Comparison of ENCODE assay signal across 2 cellular contexts in genomic region chr17:8080208-8080798, GRCh38.
TF ChIP-seq lines count a peak whose summit lies in the region.

No MANE protein-coding gene starts in this region.

TF ChIP-seq in A549, 52 proteins besides CTCF, POLR2A, EP300 and RAD21:
- 0 out of 2 replicates have a peak, but pooled peaks have one; percentile 0 for TF ChIP-seq NFE2L2 (conservative IDR thresholded peaks at IDR 0.05; ENCODE audit: low read length)
- no peak for TF ChIP-seq MAFK (IDR thresholded peaks at IDR 0.05; ENCODE audit: partially characterized antibody)

TF ChIP-seq in IMR-90, 13 proteins besides CTCF, POLR2A, EP300 and RAD21:
- TF ChIP-seq MXI1 (IDR thresholded peaks at IDR 0.05; ENCODE audit: borderline replicate concordance, low read depth, low read length) (no peak), FOS (IDR thresholded peaks at IDR 0.05; ENCODE audit: low read depth, low read length) (no peak), ELK1 (IDR thresholded peaks at IDR 0.05; ENCODE audit: borderline replicate concordance, low read depth, low read length) (no peak), NFE2L2 (IDR thresholded peaks at IDR 0.05; ENCODE audit: low read depth, low read length) (no peak), RCOR1 (IDR thresholded peaks at IDR 0.05; ENCODE audit: insufficient replicate concordance, low read length) (no peak)
- TF ChIP-seq, protein P1, sequence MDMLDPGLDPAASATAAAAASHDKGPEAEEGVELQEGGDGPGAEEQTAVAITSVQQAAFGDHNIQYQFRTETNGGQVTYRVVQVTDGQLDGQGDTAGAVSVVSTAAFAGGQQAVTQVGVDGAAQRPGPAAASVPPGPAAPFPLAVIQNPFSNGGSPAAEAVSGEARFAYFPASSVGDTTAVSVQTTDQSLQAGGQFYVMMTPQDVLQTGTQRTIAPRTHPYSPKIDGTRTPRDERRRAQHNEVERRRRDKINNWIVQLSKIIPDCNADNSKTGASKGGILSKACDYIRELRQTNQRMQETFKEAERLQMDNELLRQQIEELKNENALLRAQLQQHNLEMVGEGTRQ (IDR thresholded peaks at IDR 0.05; ENCODE audit: low read depth, low read length) = no peak
